20 cellular contexts compared by ENCODE assay signal in the genomic region with DNA sequence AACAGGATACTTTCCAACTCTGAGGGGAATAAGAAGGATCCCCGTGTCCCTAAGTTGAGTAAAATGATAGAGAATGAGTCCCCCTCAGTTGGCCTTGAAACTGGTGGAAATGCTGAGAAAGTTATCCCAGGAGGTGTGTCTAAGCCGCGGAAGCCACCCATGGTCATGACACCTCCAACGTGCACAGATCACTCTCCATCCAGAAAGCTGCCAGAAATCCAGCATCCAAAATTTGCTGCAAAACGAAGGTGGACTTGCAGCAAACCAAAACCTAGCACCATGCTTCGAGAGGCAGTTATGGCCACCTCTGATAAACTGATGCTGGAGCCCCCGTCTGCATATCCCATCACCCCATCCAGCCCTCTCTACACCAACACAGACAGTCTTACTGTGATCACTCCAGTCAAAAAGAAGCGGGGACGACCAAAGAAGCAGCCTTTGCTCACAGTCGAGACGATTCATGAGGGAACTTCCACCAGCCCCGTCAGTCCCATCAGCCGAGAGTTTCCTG.
"Had no signal": no experiment of that assay in that cellular context is flagged by ENCODE, and none has a peak within 500 bp of the region (broad histone marks: within the 10 kb centered on the region; RNA-seq: fewer than 3 reads in every experiment).

No MANE protein-coding gene starts in this region.

- H3K27ac ChIP-seq: coronary artery, dorsolateral prefrontal cortex, epithelial cell of prostate, foreskin keratinocyte, gastroesophageal sphincter, heart right ventricle, left lung, lower lobe of right lung had no signal

- H3K9me3 ChIP-seq: gastroesophageal sphincter, heart right ventricle, left lung, lower lobe of right lung, mucosa of descending colon had no signal

- H3K4me3 Mint-ChIP-seq: mesothelial cell of epicardium, naive B cell had no signal

- H3K27me3 Mint-ChIP-seq: naive B cell had no signal

- ATAC-seq: esophagus mucosa, foreskin keratinocyte, gastroesophageal sphincter, heart right ventricle, left cardiac atrium, left lung, left ventricle myocardium superior, lower lobe of right lung, mucosa of descending colon had no signal

- DNase-seq: dermis blood vessel endothelial cell; dorsolateral prefrontal cortex; effector CD4-positive, alpha-beta T cell; effector memory CD4-positive, alpha-beta T cell; erythroblast; foreskin keratinocyte; heart right ventricle; hippocampal formation; left cardiac atrium; left lung; left ventricle myocardium superior; lower lobe of right lung; mesenchymal stem cell; mucosa of descending colon; naive B cell had no signal

- H3K4me1 ChIP-seq: foreskin keratinocyte, left lung had no signal

- H3K27ac Mint-ChIP-seq: mesothelial cell of epicardium had no signal

- H3K9me3 Mint-ChIP-seq: naive B cell had no signal

- H3K27me3 ChIP-seq: dorsolateral prefrontal cortex, foreskin keratinocyte, gastroesophageal sphincter, heart right ventricle, left lung had no signal

- H3K4me3 ChIP-seq: coronary artery, dorsolateral prefrontal cortex, gastroesophageal sphincter, heart right ventricle, left lung, lower lobe of right lung, mucosa of descending colon had no signal
